In genomic region chr20:48923149-48923718, GRCh38 we compare ENCODE assay signal across 9 cellular contexts. TPM values are rescaled to one million over a fixed set of nuclear protein-coding genes. Genes with fewer than 3 reads are reported as not detected.
DNase-seq lines count a peak whose midpoint lies in the region; ATAC-seq, FAIRE-seq and TF ChIP-seq lines count a peak whose summit lies in the region.
"Had no signal": no experiment of that assay in that cellular context is flagged by ENCODE, and none has a peak within 500 bp of the region (broad histone marks: within the 10 kb centered on the region; RNA-seq: fewer than 3 reads in every experiment).

No MANE protein-coding gene starts in this region.

- BruUV-seq in OCI-LY7 (replicated peaks; lab: Mats Ljungman, UMichigan) (no TSS peak), endothelial cell of umbilical vein (replicated peaks; lab: Mats Ljungman, UMichigan) (no TSS peak)

- H3K27ac Mint-ChIP-seq in osteocyte (ENCODE audit: unreplicated experiment) = no peak overlapping the region

- dilution Hi-C loops in endothelial cell of umbilical vein (cut with MboI; ENCODE audit: extremely low pct_ligation_motif_present, low sequenced_read_pairs) = loop anchor here (25.0 kb wide), 1 partner anchor 261 kb away; no protein-coding TSS in a partner anchor

- no peak for TF ChIP-seq POLR2A in endothelial cell of umbilical vein (IDR thresholded peaks at IDR 0.05; ENCODE audit: low read depth, low read length)

- POLR2A ChIA-PET in OCI-LY7 (lab: Charles Lee) (interaction anchor here (1.1 kb wide), 2 partner anchors 17 to 126 kb away, joined by 3 to 5 read pairs; no protein-coding TSS in a partner anchor), endothelial cell of umbilical vein (lab: Charles Lee) (interaction anchor here (0.7 kb wide), 1 partner anchor 1315 kb away, joined by 5 read pairs; no protein-coding TSS in a partner anchor)

- H3K36me3 Mint-ChIP-seq in osteocyte (ENCODE audit: unreplicated experiment) = no peaks in the 10 kb centered on the region

- H3K9me2 ChIP-seq in OCI-LY7 (ENCODE audit: insufficient read depth, low read length) = no peaks in the 10 kb centered on the region

- DNase-seq in OCI-LY7 (ENCODE audit: low spot score) = no peak
- peak; percentile 58 for DNase-seq in endothelial cell of umbilical vein (ENCODE audit: low read depth, low spot score)
- no peak for DNase-seq in osteocyte (ENCODE audit: extremely low spot score, unreplicated experiment)
- DNase-seq in posterior cingulate gyrus = no peak
- no peak for DNase-seq in globus pallidus (ENCODE audit: low spot score)
- DNase-seq in NCI-H1105 (lab: John Stamatoyannopoulos, UW) = no peak
- DNase-seq: amniotic stem cell had no signal

- peaks cover 44% of the 10 kb centered on the region for H3K4me1 Mint-ChIP-seq in osteocyte (ENCODE audit: unreplicated experiment)

- H3K27me3 ChIP-seq in endothelial cell of umbilical vein (ENCODE audit: control insufficient read depth in 2 of 2, insufficient read depth in 2 of 2, low read length in 2 of 2) = no peaks in the 10 kb centered on the region

- H3K9ac ChIP-seq in endothelial cell of umbilical vein (replicated peaks; ENCODE audit: extremely low read depth, insufficient read depth, low read length) = peak overlapping the region; percentile 48

- no peak for ATAC-seq in GM19324 (IDR thresholded peaks at IDR 0.05; ENCODE audit: low FRiP score, unreplicated experiment)

- H3K27ac ChIP-seq in OCI-LY7 (ENCODE audit: low read depth, low read length, poor library complexity, severe bottlenecking) = peak overlapping the region; percentile 78
- peak overlapping the region; percentile 94 for H3K27ac ChIP-seq in endothelial cell of umbilical vein (ENCODE audit: insufficient read depth, low read depth, low read length)

- H3K4me1 ChIP-seq in OCI-LY7 (ENCODE audit: insufficient read depth, low read length, poor library complexity, severe bottlenecking) (peaks cover 54% of the 10 kb centered on the region), endothelial cell of umbilical vein (ENCODE audit: control insufficient read depth, extremely low read depth, insufficient read depth, low read length) (peaks cover 40% of the 10 kb centered on the region)

- intact Hi-C loops in OCI-LY7 (cut with micrococcal nuclease; ENCODE audit: unreplicated experiment) = loop anchor here (5.0 kb wide), 1 partner anchor 101 kb away; no protein-coding TSS in a partner anchor
- intact Hi-C loops in endothelial cell of umbilical vein (cut with micrococcal nuclease) = loop anchor here (10.0 kb wide), 1 partner anchor 1608 kb away; no protein-coding TSS in a partner anchor
- intact Hi-C loops in posterior cingulate gyrus (cut with DNase I) = no loop called here

- H3K4me3 Mint-ChIP-seq in osteocyte (ENCODE audit: unreplicated experiment) = peak overlapping the region; percentile 44

- peaks cover 14% of the 10 kb centered on the region for H3K36me3 ChIP-seq in OCI-LY7 (ENCODE audit: insufficient read depth, low read length)
- no peaks in the 10 kb centered on the region for H3K36me3 ChIP-seq in endothelial cell of umbilical vein (ENCODE audit: control insufficient read depth in 2 of 2, extremely low read depth in 1 of 2, insufficient read depth in 2 of 2, low read length in 2 of 2)

- no peak overlapping the region for H2AFZ ChIP-seq in OCI-LY7 (ENCODE audit: low read length)
- no peak overlapping the region for H2AFZ ChIP-seq in endothelial cell of umbilical vein (ENCODE audit: low read depth, low read length)

- peaks cover 19% of the 10 kb centered on the region for H4K20me1 ChIP-seq in OCI-LY7 (ENCODE audit: insufficient read depth, low read length)
- no peaks in the 10 kb centered on the region for H4K20me1 ChIP-seq in endothelial cell of umbilical vein (replicated peaks; ENCODE audit: control insufficient read depth, extremely low read depth, insufficient read depth, low read length)

- H3K79me2 ChIP-seq in OCI-LY7 (ENCODE audit: insufficient read depth, low read depth, low read length) = peaks cover 62% of the 10 kb centered on the region
- H3K79me2 ChIP-seq in endothelial cell of umbilical vein (ENCODE audit: control insufficient read depth, insufficient read depth, low read length) = peaks cover 58% of the 10 kb centered on the region

- H3K4me2 ChIP-seq in OCI-LY7 (ENCODE audit: low read length) (peak overlapping the region; percentile 96), endothelial cell of umbilical vein (ENCODE audit: insufficient read depth, low read length) (peak overlapping the region; percentile 83)

- H3K9me3 Mint-ChIP-seq in osteocyte (ENCODE audit: unreplicated experiment) = no peaks in the 10 kb centered on the region

- H3K9me3 ChIP-seq in OCI-LY7 (ENCODE audit: low read length) = no peaks in the 10 kb centered on the region
- H3K9me3 ChIP-seq in endothelial cell of umbilical vein (replicated peaks; ENCODE audit: control insufficient read depth, insufficient read depth, low read length) = no peaks in the 10 kb centered on the region

- peak; percentile 42 for FAIRE-seq in endothelial cell of umbilical vein (lab: Jason Lieb, UNC)

- H3K4me3 ChIP-seq in GM08714 (ENCODE audit: low read length) = peak overlapping the region; percentile 42; the same call in 1 of the 2 replicates
- peak overlapping the region; percentile 91 for H3K4me3 ChIP-seq in OCI-LY7 (ENCODE audit: low read depth, low read length, poor library complexity, severe bottlenecking)
- H3K4me3 ChIP-seq in endothelial cell of umbilical vein (replicated peaks in 1 of 3; ENCODE audit: insufficient read depth in 1 of 3, low read depth in 1 of 3, low read length in 3 of 3) = peak overlapping the region in 2 of 3 experiments; percentile 3 to 78

- TF ChIP-seq CTCF in OCI-LY7 (conservative IDR thresholded peaks at IDR 0.05; ENCODE audit: low read length) (no peak), endothelial cell of umbilical vein (IDR thresholded peaks at IDR 0.05; ENCODE audit: extremely low read depth in 1 of 2, insufficient read depth in 1 of 2, low read depth in 1 of 2, low read length in 2 of 2) (no peak), osteocyte (IDR thresholded peaks at IDR 0.05) (no peak)

- no peaks in the 10 kb centered on the region for H3K9me1 ChIP-seq in endothelial cell of umbilical vein (replicated peaks; ENCODE audit: control insufficient read depth, extremely low read depth, insufficient read depth, low read length)

- H3K27me3 Mint-ChIP-seq in osteocyte (ENCODE audit: unreplicated experiment) = peaks cover 2% of the 10 kb centered on the region

- CTCF ChIA-PET in OCI-LY7 (lab: Charles Lee; ENCODE audit: unreplicated experiment) (no interaction called here), endothelial cell of umbilical vein (lab: Charles Lee) (interaction anchor here (1.0 to 2.9 kb wide), 5 partner anchors 15 to 266 kb away, joined by 3 to 11 read pairs (median 7); no protein-coding TSS in a partner anchor)

TF ChIP-seq in endothelial cell of umbilical vein, 7 proteins besides CTCF, POLR2A, EP300 and RAD21:
- TF ChIP-seq JUN (IDR thresholded peaks at IDR 0.05; ENCODE audit: borderline replicate concordance, insufficient read depth, insufficient read length, low read depth) (no peak), GATA2 (IDR thresholded peaks at IDR 0.05; ENCODE audit: insufficient read depth, insufficient read length, low read depth, low read length) (peak; percentile 10)

RNA-seq across cellular contexts. Expression of gene ARFGEF2, which starts 1.7 kb away (rescaled TPM):
- total RNA-seq in OCI-LY7 (2014; rRNA removed; shearing (Covaris generic)) = 18.4 and 23.4 TPM in 2 replicates
- total RNA-seq in OCI-LY7 (2022) (40.3 and 42.1 TPM in 2 replicates), endothelial cell of umbilical vein (26.1 and 32.6 TPM in 2 replicates), osteocyte (32.5 and 35.8 TPM in 2 replicates)
- polyA plus RNA-seq in endothelial cell of umbilical vein = 8.6 and 12.7 TPM in 2 replicates
- 10.6 and 11.0 TPM in 2 replicates for polyA plus RNA-seq in endothelial cell of umbilical vein (2011; cell fraction: cytosol; rRNA removed)
- 35.7 and 68.9 TPM in 2 replicates for polyA plus RNA-seq in endothelial cell of umbilical vein (2011; cell fraction: nucleus; rRNA removed)
- polyA plus RNA-seq in endothelial cell of umbilical vein (2012) = 18.8 and 24.0 TPM in 2 replicates
- polyA minus RNA-seq in endothelial cell of umbilical vein = 60.9 and 66.9 TPM in 2 replicates
- polyA minus RNA-seq in endothelial cell of umbilical vein (2011; cell fraction: cytosol; rRNA and poly(A)+ RNA removed) = 29.8 TPM
- 47.1 and 51.0 TPM in 2 replicates for polyA minus RNA-seq in endothelial cell of umbilical vein (2011; cell fraction: nucleus; rRNA and poly(A)+ RNA removed)

Comparison
In these comparisons a context has a peak if more than half of its experiments do, and no peak if none do; other contexts are left out.
1. H3K4me3 ChIP-seq: peak in every context shown above with its lines; median percentile 91 in OCI-LY7; 42 in GM08714; 40 in endothelial cell of umbilical vein.